In the genomic region with DNA sequence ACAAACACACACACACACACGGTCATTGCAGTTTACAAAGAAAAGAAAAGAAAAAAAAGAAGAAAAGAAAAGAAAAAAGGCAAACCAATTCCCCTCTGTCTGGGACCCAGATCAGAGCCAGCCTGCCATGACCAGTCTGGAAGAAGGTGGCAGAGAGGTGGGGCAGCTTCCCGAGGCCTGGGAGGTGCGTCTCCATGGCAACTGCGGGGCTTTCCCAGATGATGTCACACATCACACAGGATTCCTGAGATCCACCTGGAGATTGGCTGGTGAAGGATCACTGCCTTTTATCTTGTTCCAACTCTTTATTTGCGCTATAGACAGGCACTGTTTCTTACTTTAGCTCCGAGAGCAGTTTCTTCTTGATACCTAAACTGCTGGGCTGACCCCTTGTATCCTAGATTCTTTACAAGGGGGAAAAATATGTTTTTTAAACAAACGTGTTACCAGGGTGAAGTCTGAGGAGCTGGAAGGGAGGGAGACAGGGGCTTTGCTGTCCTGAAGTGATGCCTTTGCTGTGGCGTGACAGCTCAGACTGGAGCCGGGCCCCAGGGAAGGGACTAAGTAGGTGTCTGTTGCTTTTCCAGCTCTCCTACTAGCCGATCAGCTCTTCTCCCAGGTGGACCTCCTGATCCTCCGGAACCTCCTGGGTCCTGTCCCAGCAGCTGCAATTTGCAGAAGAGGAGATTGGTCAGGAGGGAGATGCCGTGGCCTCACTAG, we compare ENCODE assay signal across 10 cellular contexts.
DNase-seq lines count a peak whose midpoint lies in the region; ATAC-seq and TF ChIP-seq lines count a peak whose summit lies in the region.
"Had no signal": no experiment of that assay in that cellular context is flagged by ENCODE, and none has a peak within 500 bp of the region (broad histone marks: within the 10 kb centered on the region; RNA-seq: fewer than 3 reads in every experiment).

No MANE protein-coding gene starts in this region.

- H3K4me3 Mint-ChIP-seq in progenitor cell of endocrine pancreas (ENCODE audit: low read depth), result no peak overlapping the region
- no peak overlapping the region for H3K4me3 Mint-ChIP-seq in CD8-positive, alpha-beta memory T cell
- H3K4me3 Mint-ChIP-seq: activated CD4-positive, alpha-beta T cell treated with anti-CD3 and anti-CD28 coated beads for 36 hours had no signal

- H3K27ac Mint-ChIP-seq in progenitor cell of endocrine pancreas, result peak overlapping the region; percentile 78
- H3K27ac Mint-ChIP-seq in CD8-positive, alpha-beta memory T cell, result no peak overlapping the region
- H3K27ac Mint-ChIP-seq: activated CD4-positive, alpha-beta T cell treated with anti-CD3 and anti-CD28 coated beads for 36 hours had no signal

- CTCF ChIA-PET in Panc1 (lab: Charles Lee), result no interaction called here
- CTCF ChIA-PET in CD8-positive, alpha-beta memory T cell (lab: Charles Lee), result no interaction called here

- H3K9me3 Mint-ChIP-seq in progenitor cell of endocrine pancreas (ENCODE audit: low read depth), result peaks cover 5% of the 10 kb centered on the region
- H3K9me3 Mint-ChIP-seq in CD8-positive, alpha-beta memory T cell, result peaks cover 0 to 14% (median 6%) of the 10 kb centered on the region in 5 donors

- intact Hi-C loops in Panc1 (cut with micrococcal nuclease; ENCODE audit: unreplicated experiment), result no loop called here

- H3K36me3 ChIP-seq in H7 (replicated peaks; ENCODE audit: control insufficient read depth, insufficient read depth, low read length) (no peaks in the 10 kb centered on the region), Panc1 (ENCODE audit: control insufficient read depth, insufficient read depth, low read length) (no peaks in the 10 kb centered on the region)
- H3K36me3 ChIP-seq in CD8-positive, alpha-beta memory T cell (ENCODE audit: insufficient read depth, low read length), result no peaks in the 10 kb centered on the region

- H3K36me3 Mint-ChIP-seq in progenitor cell of endocrine pancreas (ENCODE audit: insufficient read depth), result no peaks in the 10 kb centered on the region
- peaks cover 0 to 26% (median 0%) of the 10 kb centered on the region in 3 donors for H3K36me3 Mint-ChIP-seq in CD8-positive, alpha-beta memory T cell

- H3K27me3 ChIP-seq in H7 (ENCODE audit: control insufficient read depth, insufficient read depth, low read length), result no peaks in the 10 kb centered on the region
- H3K27me3 ChIP-seq in Panc1 (ENCODE audit: control insufficient read depth, insufficient read depth, low read length), result no peaks in the 10 kb centered on the region
- H3K27me3 ChIP-seq in CD8-positive, alpha-beta memory T cell (ENCODE audit: insufficient read depth, low read length, poor library complexity, severe bottlenecking), result no peaks in the 10 kb centered on the region

- H3K4me1 Mint-ChIP-seq in progenitor cell of endocrine pancreas (ENCODE audit: low read depth), result peaks cover 23% of the 10 kb centered on the region
- H3K4me1 Mint-ChIP-seq in CD8-positive, alpha-beta memory T cell, result peaks cover 9 to 11% (median 11%) of the 10 kb centered on the region in 3 donors

- peaks cover 4% of the 10 kb centered on the region; the same call in 1 of the 2 replicates for H3K4me1 ChIP-seq in Panc1 (ENCODE audit: control insufficient read depth, insufficient read depth, low read length)
- peaks cover 15% of the 10 kb centered on the region for H3K4me1 ChIP-seq in CD8-positive, alpha-beta memory T cell (ENCODE audit: insufficient read depth, low read length)

- H3K9me3 ChIP-seq in Panc1 (ENCODE audit: control insufficient read depth, insufficient read depth, low read depth, low read length), result no peaks in the 10 kb centered on the region
- no peaks in the 10 kb centered on the region for H3K9me3 ChIP-seq in CD8-positive, alpha-beta memory T cell (ENCODE audit: low read length)

- DNase-seq in H7 (peak; percentile 84), Panc1 (ENCODE audit: low read depth, low spot score) (no peak), fibroblast of pulmonary artery (ENCODE audit: low read depth) (peak; percentile 44), progenitor cell of endocrine pancreas (ENCODE audit: low spot score, unreplicated experiment) (peak; percentile 46), GOT3 (lab: John Stamatoyannopoulos, UW) (no peak), DMS79 (lab: John Stamatoyannopoulos, UW) (no peak)
- no peak for DNase-seq in CD8-positive, alpha-beta memory T cell
- DNase-seq: activated CD4-positive, alpha-beta T cell treated with anti-CD3 and anti-CD28 coated beads for 36 hours; NCI-H1048 had no signal

- POLR2A ChIA-PET in Panc1 (lab: Charles Lee), result no interaction called here
- POLR2A ChIA-PET in CD8-positive, alpha-beta memory T cell (lab: Charles Lee), result no interaction called here

- BruUV-seq in Panc1 (replicated peaks; lab: Mats Ljungman, UMichigan), result no TSS peak

- in situ Hi-C loops in Panc1 (cut with HindIII; ENCODE audit: low pct_unique_long_range_greater_than_20kb, low sequenced_read_pairs), result no loop called here

- H3K4me3 ChIP-seq in H7 (ENCODE audit: insufficient read depth, low read depth, low read length), result no peak overlapping the region
- no peak overlapping the region for H3K4me3 ChIP-seq in Panc1 (ENCODE audit: low read depth in 2 of 2, low read length in 2 of 2)
- no peak overlapping the region for H3K4me3 ChIP-seq in fibroblast of pulmonary artery (replicated peaks; ENCODE audit: low read depth, low read length)
- no peak overlapping the region for H3K4me3 ChIP-seq in CD8-positive, alpha-beta memory T cell (ENCODE audit: low read length)

- ATAC-seq in Panc1 (peak; percentile 87), HG02885 (IDR thresholded peaks at IDR 0.05; ENCODE audit: poor library complexity, unreplicated experiment) (no peak)

- H3K27me3 Mint-ChIP-seq in progenitor cell of endocrine pancreas, result peaks cover 5% of the 10 kb centered on the region
- H3K27me3 Mint-ChIP-seq in CD8-positive, alpha-beta memory T cell, result peaks cover 14 to 17% of the 10 kb centered on the region in 2 donors
- H3K27me3 Mint-ChIP-seq: activated CD4-positive, alpha-beta T cell treated with anti-CD3 and anti-CD28 coated beads for 36 hours had no signal

- TF ChIP-seq CTCF in Panc1 (IDR thresholded peaks at IDR 0.05), result no peak
- no peak for TF ChIP-seq CTCF in fibroblast of pulmonary artery (IDR thresholded peaks at IDR 0.05; ENCODE audit: low read length, missing control alignments)
- no peak for TF ChIP-seq CTCF in progenitor cell of endocrine pancreas (IDR thresholded peaks at IDR 0.05; ENCODE audit: unreplicated experiment)

- H3K27ac ChIP-seq in Panc1 (ENCODE audit: low read length), result peak overlapping the region; percentile 39; the same call in 1 of the 2 replicates
- no peak overlapping the region for H3K27ac ChIP-seq in CD8-positive, alpha-beta memory T cell (ENCODE audit: low read depth, low read length)

Comparison
In these comparisons a context has a peak if more than half of its experiments do, and no peak if none do; other contexts are left out.
1. DNase-seq: peak in H7 (single experiment), fibroblast of pulmonary artery (single experiment) and progenitor cell of endocrine pancreas (single experiment); none in Panc1 (single experiment), GOT3 (single experiment), CD8-positive, alpha-beta memory T cell (0 of 5) and DMS79 (single experiment).